Comparison of ENCODE assay signal across 1 cellular context in the genomic region with DNA sequence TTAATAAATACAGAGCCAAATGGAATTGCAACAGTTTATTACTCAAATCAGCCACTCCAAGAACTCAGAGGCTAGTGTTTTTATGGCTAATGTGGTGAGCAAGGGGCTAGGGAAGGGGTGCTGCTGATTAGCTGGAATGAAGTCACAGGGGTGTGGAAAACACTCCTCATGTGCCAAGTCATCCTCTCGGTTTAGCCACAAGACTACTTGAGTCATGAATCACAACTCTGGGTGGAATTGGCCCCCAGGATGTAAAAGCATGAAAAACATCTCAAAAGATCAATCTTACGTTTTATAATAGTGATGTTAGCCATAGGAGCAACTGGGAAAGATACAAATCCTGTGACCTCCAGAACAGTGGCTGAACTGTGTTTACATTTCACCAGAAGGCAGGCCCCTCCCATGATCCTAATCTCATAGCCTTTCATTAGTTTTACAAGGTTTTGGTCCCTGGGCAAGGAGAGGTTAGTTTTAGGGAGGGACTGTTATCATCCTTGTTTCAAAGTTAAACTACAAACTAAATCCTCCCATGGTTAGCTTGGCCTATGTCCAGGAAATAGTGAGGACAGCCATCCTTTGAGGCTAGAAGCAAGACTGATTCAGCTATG.
A peak's percentile ranks its signal among the peaks of the same experiment; 100 is the strongest.
TF ChIP-seq lines count a peak whose summit lies in the region.

No MANE protein-coding gene starts in this region.

TF ChIP-seq in SK-N-SH, 30 proteins besides CTCF, POLR2A, EP300 and RAD21 (continued from another document):
- TF ChIP-seq FOSL2 (IDR thresholded peaks at IDR 0.05; ENCODE audit: borderline replicate concordance, low read depth): peak; percentile 72; the same call in 1 of the 2 replicates
- TF ChIP-seq, protein P1, sequence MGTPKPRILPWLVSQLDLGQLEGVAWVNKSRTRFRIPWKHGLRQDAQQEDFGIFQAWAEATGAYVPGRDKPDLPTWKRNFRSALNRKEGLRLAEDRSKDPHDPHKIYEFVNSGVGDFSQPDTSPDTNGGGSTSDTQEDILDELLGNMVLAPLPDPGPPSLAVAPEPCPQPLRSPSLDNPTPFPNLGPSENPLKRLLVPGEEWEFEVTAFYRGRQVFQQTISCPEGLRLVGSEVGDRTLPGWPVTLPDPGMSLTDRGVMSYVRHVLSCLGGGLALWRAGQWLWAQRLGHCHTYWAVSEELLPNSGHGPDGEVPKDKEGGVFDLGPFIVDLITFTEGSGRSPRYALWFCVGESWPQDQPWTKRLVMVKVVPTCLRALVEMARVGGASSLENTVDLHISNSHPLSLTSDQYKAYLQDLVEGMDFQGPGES (IDR thresholded peaks at IDR 0.05; ENCODE audit: low read depth, low read length): no peak
- peak; percentile 44; the same call in 1 of the 2 replicates for TF ChIP-seq RXRA (IDR thresholded peaks at IDR 0.05; ENCODE audit: borderline replicate concordance, low read depth)
- no peak for TF ChIP-seq RCOR1 (IDR thresholded peaks at IDR 0.05; ENCODE audit: low read length)
- no peak for TF ChIP-seq MAX (IDR thresholded peaks at IDR 0.05; ENCODE audit: low read depth)
- TF ChIP-seq FOXJ3 (CRISPR knock-in tag; IDR thresholded peaks at IDR 0.05): no peak
- TF ChIP-seq MXI1 (IDR thresholded peaks at IDR 0.05; ENCODE audit: low read depth, low read length): no peak
- 0 out of 2 replicates have a peak, but pooled peaks have one; percentile 39 for TF ChIP-seq TCF12 (IDR thresholded peaks at IDR 0.05)
- TF ChIP-seq REST (IDR thresholded peaks at IDR 0.05; ENCODE audit: low read depth, low read length): no peak
- TF ChIP-seq PBX3 (IDR thresholded peaks at IDR 0.05): peak; percentile 34; the same call in 1 of the 2 replicates
